Comparison of ENCODE assay signal across 13 cellular contexts in the genomic region with DNA sequence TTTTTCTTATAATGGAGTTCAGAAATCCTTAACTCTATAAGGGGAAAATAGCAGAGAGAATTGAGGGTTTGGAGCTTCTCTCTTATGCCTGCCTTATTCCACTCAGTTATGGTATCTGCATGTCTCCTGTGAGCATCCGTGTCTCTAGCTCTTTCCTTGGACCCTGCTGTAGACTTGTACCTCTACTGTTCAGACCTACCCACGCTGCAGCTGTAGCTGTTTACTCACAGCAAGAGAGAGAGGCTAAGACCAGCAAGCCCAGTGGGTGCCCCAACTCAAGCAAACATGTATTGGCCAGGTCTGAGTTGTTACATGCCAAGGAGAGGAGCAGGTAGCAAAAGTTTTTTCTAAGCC.
DNase-seq lines count a peak whose midpoint lies in the region; ATAC-seq and TF ChIP-seq lines count a peak whose summit lies in the region.
"Had no signal": no experiment of that assay in that cellular context is flagged by ENCODE, and none has a peak within 500 bp of the region (broad histone marks: within the 10 kb centered on the region; RNA-seq: fewer than 3 reads in every experiment).

No MANE protein-coding gene starts in this region.

- ATAC-seq in GM18505 (IDR thresholded peaks at IDR 0.05; ENCODE audit: unreplicated experiment) (peak; percentile 26), GM21360 (IDR thresholded peaks at IDR 0.05; ENCODE audit: unreplicated experiment) (peak; percentile 17), HG02938 (IDR thresholded peaks at IDR 0.05; ENCODE audit: unreplicated experiment) (peak; percentile 5), HG03571 (IDR thresholded peaks at IDR 0.05; ENCODE audit: unreplicated experiment) (peak; percentile 22)
- ATAC-seq: mucosa of descending colon had no signal

- no peak for TF ChIP-seq POLR2A in GM18505 (IDR thresholded peaks at IDR 0.05; ENCODE audit: borderline replicate concordance, extremely low read depth, insufficient read depth, insufficient read length)

- H3K36me3 ChIP-seq in WERI-Rb-1: no peaks in the 10 kb centered on the region
- H3K36me3 ChIP-seq: esophagus muscularis mucosa, SJSA1, suprapubic skin had no signal

- no peak overlapping the region for H3K27ac ChIP-seq in WERI-Rb-1
- H3K27ac ChIP-seq: esophagus muscularis mucosa, SJSA1, suprapubic skin had no signal

- no peak for TF ChIP-seq CTCF in WERI-Rb-1 (IDR thresholded peaks at IDR 0.05; ENCODE audit: low read depth, low read length)

- DNase-seq in NCI-H748 (lab: John Stamatoyannopoulos, UW; ENCODE audit: unreplicated experiment): no peak
- no peak for DNase-seq in WERI-Rb-1
- DNase-seq in HCEC 1CT: no peak
- DNase-seq in SHP77 treated with DMSO at 0.1 percent for 48 hours (lab: John Stamatoyannopoulos, UW): no peak
- DNase-seq: mucosa of descending colon, NCI-H510A treated with DMSO at 0.1 percent for 48 hours had no signal

- H3K4me3 ChIP-seq in WERI-Rb-1 (ENCODE audit: low read depth, low read length): no peak overlapping the region
- H3K4me3 ChIP-seq: esophagus muscularis mucosa, mucosa of descending colon, SJSA1, suprapubic skin had no signal

- H3K9me3 ChIP-seq in WERI-Rb-1 (ENCODE audit: severe bottlenecking): no peaks in the 10 kb centered on the region
- H3K9me3 ChIP-seq: esophagus muscularis mucosa, mucosa of descending colon, SJSA1, suprapubic skin had no signal

- no peaks in the 10 kb centered on the region for H3K27me3 ChIP-seq in WERI-Rb-1 (ENCODE audit: insufficient read depth, low read depth, severe bottlenecking)
- H3K27me3 ChIP-seq: esophagus muscularis mucosa, suprapubic skin had no signal
